9 cellular contexts compared by ENCODE assay signal in genomic region chr9:124267271-124267807, GRCh38. TPM values are rescaled to one million over a fixed set of nuclear protein-coding genes. Genes with fewer than 3 reads are reported as not detected.
DNase-seq lines count a peak whose midpoint lies in the region; ATAC-seq, FAIRE-seq and TF ChIP-seq lines count a peak whose summit lies in the region.
"Had no signal": no experiment of that assay in that cellular context is flagged by ENCODE, and none has a peak within 500 bp of the region (broad histone marks: within the 10 kb centered on the region; RNA-seq: fewer than 3 reads in every experiment).

No MANE protein-coding gene starts in this region.

- ATAC-seq in GM12878 (peak; percentile 8), GM21367 (IDR thresholded peaks at IDR 0.05; ENCODE audit: unreplicated experiment) (no peak), HG03097 (IDR thresholded peaks at IDR 0.05; ENCODE audit: low FRiP score, unreplicated experiment) (no peak), GM21717 (IDR thresholded peaks at IDR 0.05; ENCODE audit: unreplicated experiment) (no peak)

- peak overlapping the region; percentile 85 for H4K8ac ChIP-seq in mesenchymal stem cell (ENCODE audit: low read length)

- no TSS peak for BruUV-seq in GM12878 (replicated peaks; lab: Mats Ljungman, UMichigan)

- intact Hi-C loops in GM12878 (cut with micrococcal nuclease; ENCODE audit: unreplicated experiment), result no loop called here

- peaks cover 25% of the 10 kb centered on the region; the same call in 1 of the 2 replicates for H4K20me1 ChIP-seq in GM12878 (ENCODE audit: control insufficient read depth, insufficient read depth)

- H3K79me1 ChIP-seq in mesenchymal stem cell (replicated peaks; ENCODE audit: low read length, poor library complexity, severe bottlenecking), result no peaks in the 10 kb centered on the region

- peak; percentile 18 for TF ChIP-seq POLR2A in GM12878 (IDR thresholded peaks at IDR 0.05; ENCODE audit: low read depth, low read length)

- H3K4me2 ChIP-seq in GM12878 (ENCODE audit: control insufficient read depth, insufficient read depth) (peak overlapping the region; percentile 96), mesenchymal stem cell (ENCODE audit: low read length, poor library complexity, severe bottlenecking) (no peak overlapping the region)

- H3K23ac ChIP-seq in mesenchymal stem cell (ENCODE audit: low read length in 2 of 2), result peak overlapping the region in 1 of 2 experiments; percentile 14

- H3K4me1 ChIP-seq in GM12878 (ENCODE audit: control insufficient read depth, insufficient read depth, low read length) (peaks cover 44% of the 10 kb centered on the region), mesenchymal stem cell (ENCODE audit: control insufficient read depth, insufficient read depth, low read depth, low read length) (peaks cover 76% of the 10 kb centered on the region)

- DNase-seq in CD1c-positive myeloid dendritic cell (ENCODE audit: extremely low spot score) (peak; percentile 57), MG63 (peak; percentile 93), GM12878 (ENCODE audit: low read depth, low spot score) (no peak), mesenchymal stem cell (peak; percentile 77), KG1 (lab: John Stamatoyannopoulos, UW) (no peak)

- H2AFZ ChIP-seq in GM12878 (ENCODE audit: control insufficient read depth, low read depth, low read length), result no peak overlapping the region
- no peak overlapping the region for H2AFZ ChIP-seq in mesenchymal stem cell (ENCODE audit: low read depth, low read length)

- no peak for TF ChIP-seq EP300 in GM12878 (IDR thresholded peaks at IDR 0.05; ENCODE audit: borderline replicate concordance in 1 of 2, control insufficient read depth in 1 of 2, low read depth in 2 of 2, low read length in 2 of 2)

- FAIRE-seq in GM12878 (lab: Jason Lieb, UNC), result no peak

- peak overlapping the region; percentile 89 for H2AK5ac ChIP-seq in mesenchymal stem cell (ENCODE audit: low read length, severe bottlenecking)

- H3K36me3 ChIP-seq in MG63 (peaks cover 71% of the 10 kb centered on the region), GM12878 (ENCODE audit: control insufficient read depth in 2 of 2, insufficient read depth in 2 of 2, low read length in 1 of 2) (peaks cover 21 to 39% of the 10 kb centered on the region in 2 experiments), mesenchymal stem cell (ENCODE audit: control insufficient read depth in 1 of 2, insufficient read depth in 2 of 2, low read depth in 1 of 2, low read length in 2 of 2) (peaks cover 58 to 78% of the 10 kb centered on the region in 2 experiments)
- H3K36me3 ChIP-seq: cardiac muscle cell had no signal

- TF ChIP-seq CTCF in GM12878 (IDR thresholded peaks at IDR 0.05 in 2 of 3, conservative IDR thresholded peaks at IDR 0.05 in 1 of 3; ENCODE audit: control insufficient read depth in 2 of 3, extremely low read depth in 1 of 3, insufficient read depth in 1 of 3, low read depth in 3 of 3, low read length in 3 of 3), result 0 out of 6 replicates have a peak, but pooled peaks of 1 of the 3 experiments have one; percentile 8

- H3K4me3 ChIP-seq in MG63 (no peak overlapping the region), GM12878 (peak overlapping the region; percentile 61; the same call in 1 of the 2 replicates), mesenchymal stem cell (ENCODE audit: insufficient read depth in 1 of 2, low read depth in 1 of 2, low read length in 2 of 2) (no peak overlapping the region)
- H3K4me3 ChIP-seq: cardiac muscle cell had no signal

- peak overlapping the region; percentile 91 to 94 for H3K4ac ChIP-seq in mesenchymal stem cell (ENCODE audit: low read depth in 1 of 2, low read length in 2 of 2)

- H3K9ac ChIP-seq in GM12878 (ENCODE audit: control insufficient read depth, insufficient read depth, low read length), result peak overlapping the region; percentile 29
- H3K9ac ChIP-seq in mesenchymal stem cell (ENCODE audit: low read length), result no peak overlapping the region

- SMC1A ChIA-PET in GM12878 (lab: Charles Lee; ENCODE audit: uncharacterized antibody, unreplicated experiment), result interaction anchor here (0.6 to 10.1 kb wide), 11 partner anchors 10 to 133 kb away, joined by 3 to 132 read pairs (median 3); partner anchors contain the start of gene NEK6

- RAD21 ChIA-PET in GM12878 (lab: Charles Lee; ENCODE audit: unreplicated experiment), result interaction anchor here (1.0 to 6.2 kb wide), 6 partner anchors 19 to 140 kb away, joined by 3 to 74 read pairs (median 14); no protein-coding TSS in a partner anchor

- WGBS in GM12878 (ENCODE audit: insufficient coverage, insufficient replicate concordance, low lambda C conversion rate, missing lambda C conversion rate), result 31% methylated on average over 15 of the region's 15 CpGs
- WGBS in mesenchymal stem cell, result 28% methylated on average over 13 of the region's 15 CpGs

- H4K91ac ChIP-seq in mesenchymal stem cell (ENCODE audit: low read length), result peak overlapping the region; percentile 88

- H3K18ac ChIP-seq in mesenchymal stem cell (ENCODE audit: low read depth in 1 of 2, low read length in 2 of 2), result peak overlapping the region; percentile 89 to 93

- no peaks in the 10 kb centered on the region for H3K9me3 ChIP-seq in MG63
- H3K9me3 ChIP-seq in GM12878 (replicated peaks; ENCODE audit: control insufficient read depth, insufficient read depth, low read length), result no peaks in the 10 kb centered on the region
- H3K9me3 ChIP-seq in mesenchymal stem cell (ENCODE audit: control insufficient read depth, low read length), result no peaks in the 10 kb centered on the region

- H3K27me3 ChIP-seq in MG63, result no peaks in the 10 kb centered on the region
- H3K27me3 ChIP-seq in GM12878 (replicated peaks in 1 of 2; ENCODE audit: control insufficient read depth in 2 of 2, insufficient read depth in 2 of 2, low read length in 1 of 2), result no peaks in the 10 kb centered on the region
- H3K27me3 ChIP-seq in mesenchymal stem cell (ENCODE audit: control insufficient read depth in 1 of 2, insufficient read depth in 1 of 2, low read length in 2 of 2), result no peaks in the 10 kb centered on the region
- H3K27me3 ChIP-seq: cardiac muscle cell had no signal

- H3K79me2 ChIP-seq in GM12878 (ENCODE audit: control insufficient read depth, insufficient read depth, low read length), result peaks cover 98% of the 10 kb centered on the region

- peak overlapping the region; percentile 66 for H2BK120ac ChIP-seq in mesenchymal stem cell (ENCODE audit: low read depth, low read length)

- POLR2A ChIA-PET in GM12878 (lab: Charles Lee), result interaction anchor here (0.7 to 6.6 kb wide), 4 partner anchors 19 to 70 kb away, joined by 3 to 45 read pairs (median 4); no protein-coding TSS in a partner anchor

- H3K27ac ChIP-seq in GM12878 (ENCODE audit: control insufficient read depth, insufficient read depth), result peak overlapping the region; percentile 7
- H3K27ac ChIP-seq in mesenchymal stem cell (ENCODE audit: low read length, poor library complexity, severe bottlenecking), result peak overlapping the region; percentile 88
- H3K27ac ChIP-seq: cardiac muscle cell had no signal

- H2BK5ac ChIP-seq in mesenchymal stem cell (ENCODE audit: low read depth, low read length, poor library complexity, severe bottlenecking), result peak overlapping the region; percentile 19

- CTCF ChIA-PET in GM12878 (lab: Yijun Ruan, JAX), result interaction anchor here (0.7 to 3.7 kb wide), 7 partner anchors 12 to 556 kb away, joined by 3 to 13 read pairs (median 3); no protein-coding TSS in a partner anchor

- peak overlapping the region in 1 of 2 experiments; percentile 63 for H3K14ac ChIP-seq in mesenchymal stem cell (ENCODE audit: low read length in 2 of 2)

- H2BK12ac ChIP-seq in mesenchymal stem cell (ENCODE audit: low read length in 2 of 2), result peak overlapping the region; percentile 71 to 78

- no peak for TF ChIP-seq RAD21 in GM12878 (IDR thresholded peaks at IDR 0.05; ENCODE audit: insufficient read depth, low read depth, low read length)

- peak overlapping the region; percentile 55 for H2BK15ac ChIP-seq in mesenchymal stem cell (ENCODE audit: low read depth, poor library complexity, severe bottlenecking)

- in situ Hi-C loops in GM12878 (cut with MboI), result no loop called here

TF ChIP-seq in GM12878, 131 proteins besides CTCF, POLR2A, EP300 and RAD21 (continues in another document):
- TF ChIP-seq BCL11A (IDR thresholded peaks at IDR 0.05; ENCODE audit: low read depth, low read length) (no peak), SPI1 (IDR thresholded peaks at IDR 0.05; ENCODE audit: borderline replicate concordance, insufficient read depth, low read depth, low read length) (peak; percentile 48; the same call in 1 of the 2 replicates)

RNA-seq across cellular contexts. Expression of gene NEK6, which starts 9.6 kb away (rescaled TPM):
- total RNA-seq in MG63 (2014; rRNA removed; shearing (Covaris generic); ENCODE audit: low replicate concordance), result 25.0 and 33.1 TPM in 2 replicates
- 174 and 184 TPM in 2 replicates for total RNA-seq in GM12878 (2013; cell fraction: nucleolus; rRNA removed)
- total RNA-seq in GM12878 (2014; rRNA removed) (50.0 and 58.0 TPM in 2 replicates), GM12878 (2014; rRNA removed; fragmentation: Illumina TruSeq; extraction: Trizol) (51.8 and 53.8 TPM in 2 replicates), GM12878 (2021) (136 and 142 TPM in 2 replicates)
- polyA plus RNA-seq in GM12878 (2011; ENCODE audit: low read depth), result 62.2 TPM
- polyA plus RNA-seq in GM12878 (2011; rRNA removed) (131 and 161 TPM in 2 replicates), GM12878 (2014; fragmentation: Illumina TruSeq; extraction: Trizol) (68.6 and 87.1 TPM in 2 replicates), GM12878 (2014; fragmentation: Nextera tagmentation; extraction: Ambion mirVana) (10 to 100 TPM; 31.3 to 33.2 TPM), GM12878 (2014; rRNA removed) (91.3 and 96.0 TPM in 2 replicates), GM12878 (2016; fragmentation: Nextera tagmentation; extraction: Ambion mirVana) (100 to 1,000 TPM in 1 of 2 experiments, 10 to 100 TPM in 1; 97.0 to 104 TPM)
- polyA plus RNA-seq in GM12878 (2011; cell fraction: cytosol; rRNA removed), result 171 and 176 TPM in 2 replicates
- 186 and 192 TPM in 2 replicates for polyA plus RNA-seq in GM12878 (2011; cell fraction: nucleus; rRNA removed)
- polyA plus RNA-seq in GM12878 (2012), result 79.3 and 129 TPM in 2 replicates
- polyA minus RNA-seq in GM12878 (2011; rRNA and poly(A)+ RNA removed), result 210 and 248 TPM in 2 replicates
- 53.5 and 58.5 TPM in 2 replicates for polyA minus RNA-seq in GM12878 (2011; cell fraction: cytosol; rRNA and poly(A)+ RNA removed)
- polyA minus RNA-seq in GM12878 (2011; cell fraction: nucleus; rRNA and poly(A)+ RNA removed), result 60.7 and 78.1 TPM in 2 replicates
- 99.8 TPM for polyA plus RNA-seq in mesenchymal stem cell (2013, experiment 1 of 2)
- 97.5 TPM for polyA plus RNA-seq in mesenchymal stem cell (2013, experiment 2 of 2)

Comparison
In these comparisons a context has a peak if more than half of its experiments do, and no peak if none do; other contexts are left out.
1. DNase-seq: peak in CD1c-positive myeloid dendritic cell (single experiment), MG63 (single experiment) and mesenchymal stem cell (single experiment); none in GM12878 (single experiment) and KG1 (single experiment).